In the genomic region with DNA sequence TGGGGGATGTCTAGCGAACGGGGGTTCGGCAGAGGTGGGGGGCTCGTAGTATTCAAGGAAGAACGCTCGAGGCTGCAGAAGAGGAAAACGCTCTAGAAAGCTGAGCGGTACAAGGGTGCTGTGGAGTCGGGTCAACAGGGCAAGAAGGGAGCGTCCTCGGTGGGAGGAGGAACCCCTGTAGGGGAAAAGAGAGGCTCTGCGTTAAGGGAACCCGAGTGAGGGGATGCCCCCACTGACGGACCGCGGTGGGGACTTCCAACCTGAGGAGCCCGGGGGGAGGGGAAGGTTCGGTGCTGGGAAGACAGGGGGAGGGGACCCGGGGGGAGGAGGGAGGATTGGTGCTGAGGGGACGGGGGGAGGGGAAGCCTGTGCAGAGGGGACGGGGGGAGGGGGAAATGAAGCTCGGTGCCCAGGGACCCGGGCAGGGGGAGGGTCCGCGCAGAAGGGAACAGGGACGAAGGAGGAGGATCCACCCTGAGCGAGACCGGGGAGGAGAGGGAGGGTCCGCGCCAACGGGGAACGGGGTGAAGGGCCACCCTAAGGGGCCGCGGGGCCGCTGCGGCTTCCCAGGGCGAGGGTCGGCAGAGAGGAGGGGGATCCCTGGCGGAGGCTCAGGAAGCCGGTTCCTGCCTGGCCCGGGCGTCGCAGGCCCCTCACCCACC, we compare ENCODE assay signal across 8 cellular contexts. TPM values are rescaled to one million over a fixed set of nuclear protein-coding genes. Genes with fewer than 3 reads are reported as not detected.
DNase-seq lines count a peak whose midpoint lies in the region; ATAC-seq and TF ChIP-seq lines count a peak whose summit lies in the region.

No MANE protein-coding gene starts in this region.

- DNase-seq in DMS53 treated with DMSO at 0.1 percent for 48 hours (lab: John Stamatoyannopoulos, UW; ENCODE audit: unreplicated experiment) (peak; percentile 9), glutamatergic neuron (peak; percentile 59), psoas muscle (peak; percentile 32 to 60), putamen (ENCODE audit: low spot score) (no peak), T1000 (lab: John Stamatoyannopoulos, UW) (no peak)
- peak; percentile 5 for DNase-seq in activated CD4-positive, alpha-beta T cell treated with anti-CD3 and anti-CD28 coated beads, Interleukin-2, amount 50 U/mL, for 1 hour

- H3K4me1 ChIP-seq in psoas muscle, result peaks cover 8% of the 10 kb centered on the region

- H3K36me3 ChIP-seq in psoas muscle (ENCODE audit: insufficient read depth in 1 of 2, low read depth in 1 of 2), result no peaks in the 10 kb centered on the region

- ATAC-seq in HG03097 (IDR thresholded peaks at IDR 0.05; ENCODE audit: low FRiP score, unreplicated experiment) (peak; percentile 10), psoas muscle (no peak), GM21737 (IDR thresholded peaks at IDR 0.05; ENCODE audit: unreplicated experiment) (no peak)

- peaks cover 14% of the 10 kb centered on the region for H3K9me3 Mint-ChIP-seq in glutamatergic neuron (ENCODE audit: unreplicated experiment)

- H3K9me3 ChIP-seq in psoas muscle, result no peaks in the 10 kb centered on the region

- WGBS in psoas muscle, 3 donors, result 0 to 1% (median 0%) methylated on average over 26 to 41 of the region's 43 CpGs

- peaks cover 11% of the 10 kb centered on the region for H3K4me1 Mint-ChIP-seq in glutamatergic neuron (ENCODE audit: low read depth, unreplicated experiment)

- H3K27ac ChIP-seq in psoas muscle, result peak overlapping the region; percentile 81

- H3K4me3 ChIP-seq in psoas muscle, result peak overlapping the region; percentile 91

- peaks cover 1 to 10% (median 2%) of the 10 kb centered on the region in 3 donors for H3K27me3 ChIP-seq in psoas muscle (ENCODE audit: insufficient read depth in 3 of 3, low read length in 2 of 3)

- intact Hi-C loops in psoas muscle (cut with DNase I), result loop anchor here (5.0 to 10.0 kb wide), 2 partner anchors 372 to 604 kb away; a partner anchor contains a TSS

- peak overlapping the region; percentile 57 for H3K27ac Mint-ChIP-seq in glutamatergic neuron (ENCODE audit: unreplicated experiment)

- TF ChIP-seq CTCF in glutamatergic neuron (IDR thresholded peaks at IDR 0.05; ENCODE audit: partially characterized antibody, unreplicated experiment), result no peak
- no peak for TF ChIP-seq CTCF in psoas muscle (IDR thresholded peaks at IDR 0.05)

- H3K4me3 Mint-ChIP-seq in glutamatergic neuron (ENCODE audit: unreplicated experiment), result peak overlapping the region; percentile 90

- no peaks in the 10 kb centered on the region for H3K36me3 Mint-ChIP-seq in glutamatergic neuron (ENCODE audit: unreplicated experiment)

- peaks cover 18% of the 10 kb centered on the region for H3K27me3 Mint-ChIP-seq in glutamatergic neuron (ENCODE audit: unreplicated experiment)

RNA-seq across cellular contexts. Expression of a gene that starts 0.6 kb away (rescaled TPM):
- total RNA-seq in glutamatergic neuron (ENCODE audit: unreplicated experiment) (51.0 TPM), psoas muscle (1 to 10 TPM in 3 of 4 donors, under 1 TPM in 1; 0.54 to 2.6 (median 1.6) TPM)
- under 1 TPM; 0.32 to 0.70 (median 0.39) TPM for polyA plus RNA-seq in psoas muscle

RNA-seq across cellular contexts. Expression of a gene that starts 6.4 kb away (rescaled TPM):
- total RNA-seq in glutamatergic neuron (ENCODE audit: unreplicated experiment), result not detected
- total RNA-seq in psoas muscle, result 10 to 100 TPM in 3 of 4 donors, 1 to 10 TPM in 1; 7.1 to 30.3 (median 13.2) TPM
- polyA plus RNA-seq in psoas muscle, result 1 to 10 TPM; 3.0 to 5.1 (median 4.0) TPM

Comparison
In these comparisons a context has a peak if more than half of its experiments do, and no peak if none do; other contexts are left out.
1. DNase-seq: peak in DMS53 treated with DMSO at 0.1 percent for 48 hours (single experiment), activated CD4-positive, alpha-beta T cell treated with anti-CD3 and anti-CD28 coated beads, Interleukin-2, amount 50 U/mL, for 1 hour (single experiment), glutamatergic neuron (single experiment) and psoas muscle (2 of 2); none in putamen (single experiment) and T1000 (single experiment).
2. RNA of a gene that starts 0.6 kb away (total RNA-seq): 51.0 TPM in glutamatergic neuron (single experiment); 0.54 to 2.6 TPM in psoas muscle; every median in the first group is over 10 times any median in the second.